Comparison of ENCODE assay signal across 9 cellular contexts in the genomic region with DNA sequence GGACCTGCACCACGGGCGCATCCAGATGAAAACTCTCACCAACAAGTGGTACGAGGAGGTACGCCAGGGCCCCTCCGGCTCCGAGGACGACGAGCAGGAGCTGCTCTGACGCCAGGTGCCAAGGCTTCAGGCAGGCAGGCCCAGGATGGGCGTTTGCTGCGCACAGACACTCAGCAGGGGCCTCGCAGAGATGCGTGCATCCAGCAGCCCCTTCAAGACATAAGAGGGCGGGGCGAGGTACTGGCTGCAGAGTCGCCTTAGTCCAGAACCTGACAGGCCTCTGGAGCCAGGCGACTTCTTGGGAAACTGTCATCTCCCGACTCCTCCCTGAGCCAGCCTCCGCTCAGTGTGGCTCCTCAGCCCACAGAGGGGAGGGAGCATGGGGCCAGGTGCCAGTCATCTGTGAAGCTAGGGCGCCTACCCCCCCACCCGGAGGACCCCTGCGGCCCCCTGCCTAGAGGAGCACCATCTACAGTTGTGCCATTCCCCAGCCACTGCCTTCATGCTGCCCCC. TPM values are rescaled to one million over a fixed set of nuclear protein-coding genes. Genes with fewer than 3 reads are reported as not detected.
A peak's percentile ranks its signal among the peaks of the same experiment; 100 is the strongest.
DNase-seq lines count a peak whose midpoint lies in the region; ATAC-seq and TF ChIP-seq lines count a peak whose summit lies in the region.
"Had no signal": no experiment of that assay in that cellular context is flagged by ENCODE, and none has a peak within 500 bp of the region (broad histone marks: within the 10 kb centered on the region; RNA-seq: fewer than 3 reads in every experiment).

No MANE protein-coding gene starts in this region.

- no peak for TF ChIP-seq CTCF in Calu3 (IDR thresholded peaks at IDR 0.05; ENCODE audit: unreplicated experiment)
- TF ChIP-seq CTCF in right atrium auricular region (IDR thresholded peaks at IDR 0.05) = no peak

- CTCF ChIA-PET in Calu3 (lab: Charles Lee) = interaction anchor here (0.6 to 2.9 kb wide), 9 partner anchors 19 to 346 kb away, joined by 3 to 16 read pairs (median 5); no protein-coding TSS in a partner anchor

- H3K4me1 ChIP-seq in SJCRH30 = peaks cover 37% of the 10 kb centered on the region
- peaks cover 0 to 41% of the 10 kb centered on the region in 2 donors for H3K4me1 ChIP-seq in right atrium auricular region

- BruUV-seq in Calu3 (replicated peaks; lab: Mats Ljungman, UMichigan) = no TSS peak

- H3K27ac ChIP-seq in SJCRH30 (peak overlapping the region; percentile 67), right atrium auricular region (peak overlapping the region; percentile 1 to 32), skin epidermis (peak overlapping the region in 11 of 21 experiments; percentile 12 to 81 (median 59))

- H3K27me3 Mint-ChIP-seq in Calu3 (ENCODE audit: unreplicated experiment) = no peaks in the 10 kb centered on the region
- H3K27me3 Mint-ChIP-seq: activated CD8-positive, alpha-beta memory T cell treated with anti-CD3 and anti-CD28 coated beads, Interleukin-2, amount 10 ng/mL, durations not matched to agents 7 days and 5 days had no signal

- H3K4me3 ChIP-seq in SJCRH30 (no peak overlapping the region), right atrium auricular region (no peak overlapping the region), skin epidermis (no peak overlapping the region)

- intact Hi-C loops in Calu3 (cut with micrococcal nuclease; ENCODE audit: unreplicated experiment) = loop anchor here (1.0 kb wide), 2 partner anchors 277 to 347 kb away; no protein-coding TSS in a partner anchor

- H3K9me3 Mint-ChIP-seq in Calu3 (ENCODE audit: low read depth, unreplicated experiment) = no peaks in the 10 kb centered on the region

- no peak for ATAC-seq in HG02852 (IDR thresholded peaks at IDR 0.05; ENCODE audit: unreplicated experiment)
- no peak for ATAC-seq in GM19351 (IDR thresholded peaks at IDR 0.05; ENCODE audit: unreplicated experiment)
- ATAC-seq in HG03039 (IDR thresholded peaks at IDR 0.05; ENCODE audit: unreplicated experiment) = no peak

- DNase-seq in Calu3 (no peak), SJCRH30 (no peak), right atrium auricular region (ENCODE audit: low spot score) (no peak), activated gamma-delta T cell treated with Interleukin-2 at 50 U/mL for 16 hours (no peak)

- H3K36me3 Mint-ChIP-seq in Calu3 (ENCODE audit: insufficient read depth, unreplicated experiment) = peaks cover 39% of the 10 kb centered on the region

- H3K36me3 ChIP-seq in SJCRH30 = 0 out of 2 replicates have a peak, but pooled peaks cover 3% of the 10 kb centered on the region
- peaks cover 23% of the 10 kb centered on the region for H3K36me3 ChIP-seq in right atrium auricular region

- H3K27me3 ChIP-seq in SJCRH30 (no peaks in the 10 kb centered on the region), right atrium auricular region (no peaks in the 10 kb centered on the region)

- H3K9me3 ChIP-seq in SJCRH30 (replicated peaks) (no peaks in the 10 kb centered on the region), right atrium auricular region (no peaks in the 10 kb centered on the region)

- H3K4me3 Mint-ChIP-seq in Calu3 (ENCODE audit: low read depth, unreplicated experiment) = no peak overlapping the region
- H3K4me3 Mint-ChIP-seq: activated CD8-positive, alpha-beta memory T cell treated with anti-CD3 and anti-CD28 coated beads, Interleukin-2, amount 10 ng/mL, durations not matched to agents 7 days and 5 days had no signal

- H3K4me1 Mint-ChIP-seq in Calu3 (ENCODE audit: low read depth, unreplicated experiment) = peaks cover 34% of the 10 kb centered on the region

- H3K27ac Mint-ChIP-seq in Calu3 (ENCODE audit: unreplicated experiment) = peak overlapping the region; percentile 46

RNA-seq across cellular contexts. Expression of gene SPATA2, which starts 27.4 kb away (rescaled TPM):
- total RNA-seq in Calu3 (2022) (16.0 and 16.6 TPM in 2 replicates), right atrium auricular region (1 to 10 TPM; 5.0 to 6.1 TPM)
- 8.2 and 8.3 TPM in 2 replicates for total RNA-seq in SJCRH30 (2014; rRNA removed; shearing (Covaris generic))

RNA-seq across cellular contexts. Expression of gene RNF114, which starts 48.3 kb away (rescaled TPM):
- total RNA-seq in Calu3 (2022) = 72.3 and 93.9 TPM in 2 replicates
- total RNA-seq in SJCRH30 (2014; rRNA removed; shearing (Covaris generic)) = 107 and 108 TPM in 2 replicates
- 100 to 1,000 TPM in 1 of 2 donors, 10 to 100 TPM in 1; 40.2 to 117 TPM for total RNA-seq in right atrium auricular region

Comparison
In these comparisons a context has a peak if more than half of its experiments do, and no peak if none do; other contexts are left out.
1. H3K27ac ChIP-seq: peak in every context shown above with its lines; median percentile 67 in SJCRH30; 59 in skin epidermis; 16 in right atrium auricular region.